In the genomic region with DNA sequence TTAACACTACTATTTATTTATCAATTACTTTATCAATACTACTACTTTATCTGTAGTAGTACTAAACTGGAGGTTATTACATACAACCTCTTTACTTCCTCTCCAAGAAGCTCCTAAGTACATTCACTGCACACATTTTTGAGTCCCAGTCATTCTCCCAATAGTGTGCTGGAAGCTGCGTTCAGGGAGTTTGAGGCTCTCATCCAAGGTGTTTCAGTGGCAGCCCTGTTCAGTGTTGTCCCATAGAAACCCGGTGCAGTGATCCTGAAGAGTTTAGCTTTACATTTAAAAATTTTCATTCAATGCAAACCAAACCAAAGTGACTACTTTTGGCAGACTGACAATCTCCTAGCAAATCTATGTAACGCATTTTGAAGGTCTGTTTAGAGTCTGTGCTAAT, we compare ENCODE assay signal across 16 cellular contexts. TPM values are rescaled to one million over a fixed set of nuclear protein-coding genes. Genes with fewer than 3 reads are reported as not detected.
"Had no signal": no experiment of that assay in that cellular context is flagged by ENCODE, and none has a peak within 500 bp of the region (broad histone marks: within the 10 kb centered on the region; RNA-seq: fewer than 3 reads in every experiment).

No MANE protein-coding gene starts in this region.

RNA-seq across cellular contexts. Expression of a gene that starts 46.9 kb away (rescaled TPM):
- total RNA-seq: activated CD4-positive, alpha-beta memory T cell treated with anti-CD3 and anti-CD28 coated beads, Interleukin-2, amount 10 ng/mL, durations not matched to agents 7 days and 5 days; activated CD4-positive, alpha-beta T cell treated with anti-CD3 and anti-CD28 coated beads for 36 hours; activated CD4-positive, alpha-beta T cell treated with anti-CD3 and anti-CD28 coated beads, Interleukin-2, amount 10 ng/mL, durations not matched to agents 7 days and 5 days; activated CD8-positive, alpha-beta memory T cell treated with anti-CD3 and anti-CD28 coated beads, Interleukin-2, amount 10 ng/mL, durations not matched to agents 7 days and 5 days; activated CD8-positive, alpha-beta T cell treated with anti-CD3 and anti-CD28 coated beads, Interleukin-2, amount 10 ng/mL, durations not matched to agents 7 days and 5 days; activated naive CD8-positive, alpha-beta T cell treated with anti-CD3 and anti-CD28 coated beads, Interleukin-2, amount 10 ng/mL, durations not matched to agents 7 days and 5 days; activated T-helper 2 cell treated with anti-CD3 and anti-CD28 coated beads, Interferon-gamma antibody, Interleukin-2, Interleukin-4, amounts not matched to agents 10 μg/mL and 5 μg/mL and 100 μg/mL, durations not matched to agents 14 hours and 24 hours and 36 hours; ascending aorta; bronchial epithelial cell; cardiac muscle cell; T-cell; T-helper 1 cell treated with Interleukin-12 subunit alpha and Interleukin-12 subunit beta and Interleukin-4 antibody, amounts not matched to agents 30 ng/mL and 1 ng/mL, for 36 hours; T-helper 17 cell; T-helper 2 cell treated with Interferon-gamma antibody and Interleukin-4, amounts not matched to agents 100 ng/mL and 5 ng/mL, for 36 hours; WTC11 had no signal
- polyA plus RNA-seq: adipose tissue, cardiac muscle cell had no signal
